In genomic region chr21:15624646-15625045, GRCh38 we compare ENCODE assay signal across 19 cellular contexts.
DNase-seq lines count a peak whose midpoint lies in the region; ATAC-seq and TF ChIP-seq lines count a peak whose summit lies in the region.
"Had no signal": no experiment of that assay in that cellular context is flagged by ENCODE, and none has a peak within 500 bp of the region (broad histone marks: within the 10 kb centered on the region; RNA-seq: fewer than 3 reads in every experiment).

No MANE protein-coding gene starts in this region.

- no peak for ATAC-seq in HG03457 (IDR thresholded peaks at IDR 0.05; ENCODE audit: unreplicated experiment)
- ATAC-seq: CD8-positive, alpha-beta T cell had no signal

- H3K4me3 Mint-ChIP-seq in MCF 10A (ENCODE audit: unreplicated experiment) (no peak overlapping the region), mesothelial cell of epicardium (no peak overlapping the region)
- H3K4me3 Mint-ChIP-seq: B cell; CD4-positive, CD25-positive, alpha-beta regulatory T cell; CD8-positive, alpha-beta T cell had no signal

- BruUV-seq in mammary epithelial cell (replicated peaks; lab: Mats Ljungman, UMichigan) (no TSS peak), MCF 10A (replicated peaks; lab: Mats Ljungman, UMichigan) (no TSS peak)

- dilution Hi-C loops in mammary epithelial cell (cut with HindIII; ENCODE audit: low sequenced_read_pairs) = no loop called here

- H3K9ac ChIP-seq in mammary epithelial cell (ENCODE audit: insufficient read depth, low read length) = no peak overlapping the region
- H3K9ac ChIP-seq: BLaER1 had no signal

- peak overlapping the region; percentile 49 for H2AFZ ChIP-seq in mammary epithelial cell (ENCODE audit: low read depth, low read length)

- peak overlapping the region; percentile 32 for H3K4me2 ChIP-seq in mammary epithelial cell (ENCODE audit: insufficient read depth, low read depth, low read length)
- H3K4me2 ChIP-seq: BLaER1 had no signal

- no peaks in the 10 kb centered on the region for H3K27me3 ChIP-seq in mammary epithelial cell (ENCODE audit: insufficient read depth, low read length)
- no peaks in the 10 kb centered on the region for H3K27me3 ChIP-seq in thyroid gland
- H3K27me3 ChIP-seq: BLaER1 had no signal

- H4K20me1 ChIP-seq in mammary epithelial cell (ENCODE audit: insufficient read depth, low read length) = no peaks in the 10 kb centered on the region
- H4K20me1 ChIP-seq: BLaER1 had no signal

- peak; percentile 52 for DNase-seq in mammary epithelial cell
- no peak for DNase-seq in MCF 10A (ENCODE audit: unreplicated experiment)
- DNase-seq in epithelial cell of prostate (ENCODE audit: low read depth, low spot score) = no peak
- DNase-seq in mesothelial cell of epicardium (ENCODE audit: low spot score in 2 of 2, unreplicated experiment in 2 of 2) = no peak
- no peak for DNase-seq in thyroid gland
- no peak for DNase-seq in middle frontal gyrus (ENCODE audit: extremely low spot score, low spot score)
- DNase-seq: Caco-2; CD4-positive, CD25-positive, alpha-beta regulatory T cell; CD8-positive, alpha-beta T cell; DMS153; DND-41; GOT3; H7; HCEC 1CT had no signal

- H3K9me3 ChIP-seq in mammary epithelial cell (replicated peaks; ENCODE audit: insufficient read depth, low read length) = no peaks in the 10 kb centered on the region
- no peaks in the 10 kb centered on the region for H3K9me3 ChIP-seq in thyroid gland
- H3K9me3 ChIP-seq: BLaER1, Caco-2 had no signal

- in situ Hi-C loops in mammary epithelial cell (cut with MboI; ENCODE audit: low sequenced_read_pairs in 2 of 2) = no loop called here

- H3K4me1 ChIP-seq in mammary epithelial cell (ENCODE audit: insufficient read depth, low read length) (peaks cover 11% of the 10 kb centered on the region), thyroid gland (no peaks in the 10 kb centered on the region)
- H3K4me1 ChIP-seq: BLaER1 had no signal

- H3K4me3 ChIP-seq in mammary epithelial cell (replicated peaks in 1 of 3; ENCODE audit: insufficient read depth in 1 of 3, low read depth in 2 of 3, low read length in 3 of 3) = no peak overlapping the region
- no peak overlapping the region for H3K4me3 ChIP-seq in thyroid gland (replicated peaks in 1 of 3)
- H3K4me3 ChIP-seq: BLaER1 had no signal

- H3K36me3 Mint-ChIP-seq in MCF 10A (ENCODE audit: insufficient read depth, unreplicated experiment) (no peaks in the 10 kb centered on the region), mesothelial cell of epicardium (no peaks in the 10 kb centered on the region)
- H3K36me3 Mint-ChIP-seq: CD4-positive, CD25-positive, alpha-beta regulatory T cell; CD8-positive, alpha-beta T cell had no signal

- H3K9me3 Mint-ChIP-seq in MCF 10A (ENCODE audit: unreplicated experiment) (peaks cover 7% of the 10 kb centered on the region), mesothelial cell of epicardium (peaks cover 9% of the 10 kb centered on the region)
- H3K9me3 Mint-ChIP-seq: CD8-positive, alpha-beta T cell had no signal

- peaks cover 13% of the 10 kb centered on the region for H3K4me1 Mint-ChIP-seq in MCF 10A (ENCODE audit: insufficient read depth, unreplicated experiment)
- H3K4me1 Mint-ChIP-seq in mesothelial cell of epicardium = peaks cover 44% of the 10 kb centered on the region
- H3K4me1 Mint-ChIP-seq: B cell; CD4-positive, CD25-positive, alpha-beta regulatory T cell had no signal

- POLR2A ChIA-PET in MCF 10A (lab: Yijun Ruan, JAX) = interaction anchor here (0.8 to 1.4 kb wide), 4 partner anchors 13 to 103 kb away, joined by 3 to 6 read pairs (median 3); no protein-coding TSS in a partner anchor

- H3K36me3 ChIP-seq in mammary epithelial cell (ENCODE audit: insufficient read depth, low read length) (no peaks in the 10 kb centered on the region), thyroid gland (no peaks in the 10 kb centered on the region)
- H3K36me3 ChIP-seq: BLaER1 had no signal

- CTCF ChIA-PET in mammary epithelial cell (lab: Charles Lee; ENCODE audit: low non-redundant PET) (no interaction called here), MCF 10A (lab: Yijun Ruan, JAX) (interaction anchor here (0.9 to 1.2 kb wide), 4 partner anchors 9 to 201 kb away, joined by 3 to 7 read pairs (median 4); no protein-coding TSS in a partner anchor)

- TF ChIP-seq POLR2A in thyroid gland (IDR thresholded peaks at IDR 0.05) = no peak

- intact Hi-C loops in mammary epithelial cell (cut with micrococcal nuclease) (no loop called here), MCF 10A (cut with micrococcal nuclease) (no loop called here), thyroid gland (cut with DNase I) (no loop called here)

- no peak overlapping the region for H3K27ac Mint-ChIP-seq in MCF 10A (ENCODE audit: low read depth, unreplicated experiment)
- H3K27ac Mint-ChIP-seq in mesothelial cell of epicardium = peak overlapping the region; percentile 51
- H3K27ac Mint-ChIP-seq: B cell; CD4-positive, CD25-positive, alpha-beta regulatory T cell; CD8-positive, alpha-beta T cell had no signal

- H3K27ac ChIP-seq in mammary epithelial cell (ENCODE audit: insufficient read depth, low read depth, low read length) (peak overlapping the region; percentile 2), epithelial cell of prostate (peak overlapping the region; percentile 25), thyroid gland (no peak overlapping the region)
- H3K27ac ChIP-seq: 22Rv1, BLaER1, C4-2B had no signal

- WGBS in mammary epithelial cell (ENCODE audit: low coverage, missing lambda C conversion rate) = 19% methylated on average over 2 of the region's 2 CpGs
- WGBS in thyroid gland, 2 donors = 85 to 90% methylated on average over 2 of the region's 2 CpGs

- no peaks in the 10 kb centered on the region for H3K79me2 ChIP-seq in mammary epithelial cell (ENCODE audit: insufficient read depth, low read length)

- H3K27me3 Mint-ChIP-seq in MCF 10A (ENCODE audit: insufficient read depth, unreplicated experiment) (no peaks in the 10 kb centered on the region), mesothelial cell of epicardium (ENCODE audit: low read depth) (no peaks in the 10 kb centered on the region)

- no peak for TF ChIP-seq CTCF in mammary epithelial cell (conservative IDR thresholded peaks at IDR 0.05 in 1 of 2, IDR thresholded peaks at IDR 0.05 in 1 of 2; ENCODE audit: extremely low read depth in 1 of 2, insufficient read depth in 1 of 2, low read depth in 1 of 2, low read length in 2 of 2)
- TF ChIP-seq CTCF in MCF 10A (IDR thresholded peaks at IDR 0.05; ENCODE audit: unreplicated experiment) = no peak
- TF ChIP-seq CTCF in mesothelial cell of epicardium (IDR thresholded peaks at IDR 0.05; ENCODE audit: unreplicated experiment) = no peak
- TF ChIP-seq CTCF in thyroid gland (IDR thresholded peaks at IDR 0.05) = no peak

Comparison
In these comparisons a context has a peak if more than half of its experiments do, and no peak if none do; other contexts are left out.
1. H3K27ac ChIP-seq: peak in mammary epithelial cell (single experiment) and epithelial cell of prostate (single experiment); none in thyroid gland (0 of 3).